ENCODE assay signal across 11 cellular contexts in the genomic region with DNA sequence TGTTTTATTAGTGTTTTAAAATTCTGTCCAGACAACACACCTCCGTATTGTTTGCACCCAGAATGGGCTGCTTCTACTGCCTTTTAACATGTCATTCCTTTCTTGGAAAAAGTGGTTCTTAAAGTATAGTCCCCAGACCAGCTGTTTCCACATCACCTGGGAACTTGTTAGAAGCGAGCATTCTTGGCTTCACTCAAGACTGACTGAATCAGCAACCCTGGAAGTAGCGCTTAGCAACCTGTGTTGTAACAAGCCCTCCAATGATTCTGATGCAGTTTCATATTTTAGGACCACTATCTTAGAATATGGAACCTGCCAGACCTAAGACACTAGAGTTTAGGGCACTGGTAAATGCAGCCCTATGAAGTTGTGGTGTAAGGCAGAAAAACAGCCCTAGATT. TPM values are rescaled to one million over a fixed set of nuclear protein-coding genes. Genes with fewer than 3 reads are reported as not detected.
"Had no signal": no experiment of that assay in that cellular context is flagged by ENCODE, and none has a peak within 500 bp of the region (broad histone marks: within the 10 kb centered on the region; RNA-seq: fewer than 3 reads in every experiment).

No MANE protein-coding gene starts in this region.

- H3K27ac ChIP-seq: esophagus squamous epithelium, ovary, WERI-Rb-1 had no signal

- H3K9me3 ChIP-seq: esophagus squamous epithelium, ovary had no signal

- H3K36me3 ChIP-seq: esophagus squamous epithelium, ovary, WERI-Rb-1 had no signal

- H3K27me3 ChIP-seq: ovary had no signal

- H3K4me3 Mint-ChIP-seq: activated CD8-positive, alpha-beta T cell treated with anti-CD3 and anti-CD28 coated beads, Interleukin-2, amount 10 ng/mL, durations not matched to agents 7 days and 5 days; activated naive CD4-positive, alpha-beta T cell treated with anti-CD3 and anti-CD28 coated beads for 36 hours; neural crest cell had no signal

- H3K27ac Mint-ChIP-seq: activated CD8-positive, alpha-beta T cell treated with anti-CD3 and anti-CD28 coated beads, Interleukin-2, amount 10 ng/mL, durations not matched to agents 7 days and 5 days; activated naive CD4-positive, alpha-beta T cell treated with anti-CD3 and anti-CD28 coated beads for 36 hours had no signal

- ATAC-seq: activated CD8-positive, alpha-beta T cell treated with anti-CD3 and anti-CD28 coated beads, Interleukin-2, amount 10 ng/mL, durations not matched to agents 7 days and 5 days had no signal

- H3K4me3 ChIP-seq: esophagus squamous epithelium, ovary had no signal

- H3K4me1 ChIP-seq: esophagus squamous epithelium had no signal

- H3K9me3 Mint-ChIP-seq: activated naive CD4-positive, alpha-beta T cell treated with anti-CD3 and anti-CD28 coated beads for 36 hours; neural crest cell had no signal

- H3K4me1 Mint-ChIP-seq: neural crest cell had no signal

- DNase-seq: activated CD8-positive, alpha-beta T cell treated with anti-CD3 and anti-CD28 coated beads, Interleukin-2, amount 10 ng/mL, durations not matched to agents 7 days and 5 days; activated naive CD4-positive, alpha-beta T cell treated with anti-CD3 and anti-CD28 coated beads for 36 hours; cerebellar nuclear complex; esophagus squamous epithelium; foreskin fibroblast; ovary; small intestine; T-helper 1 cell; WERI-Rb-1 had no signal

RNA-seq across cellular contexts. Expression of gene HPCAL4, which starts 41.5 kb away (rescaled TPM):
- total RNA-seq: liver had no signal
- polyA plus RNA-seq: liver had no signal
